Comparison of ENCODE assay signal across 1 cellular context in genomic region chr1:12276225-12276624, GRCh38.
TF ChIP-seq lines count a peak whose summit lies in the region.

No MANE protein-coding gene starts in this region.

TF ChIP-seq in liver, 16 proteins besides CTCF, POLR2A, EP300 and RAD21 (continued from another document):
- TF ChIP-seq HNF4A (conservative IDR thresholded peaks at IDR 0.05): no peak
- no peak for TF ChIP-seq JUND (IDR thresholded peaks at IDR 0.05)
- no peak for TF ChIP-seq SP1 (IDR thresholded peaks at IDR 0.05)
- TF ChIP-seq, protein P1, sequence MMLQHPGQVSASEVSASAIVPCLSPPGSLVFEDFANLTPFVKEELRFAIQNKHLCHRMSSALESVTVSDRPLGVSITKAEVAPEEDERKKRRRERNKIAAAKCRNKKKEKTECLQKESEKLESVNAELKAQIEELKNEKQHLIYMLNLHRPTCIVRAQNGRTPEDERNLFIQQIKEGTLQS (IDR thresholded peaks at IDR 0.05): no peak
- no peak for TF ChIP-seq NR2F2 (IDR thresholded peaks at IDR 0.05)
- no peak for TF ChIP-seq FOXA2 (IDR thresholded peaks at IDR 0.05)
- TF ChIP-seq HNF4G (IDR thresholded peaks at IDR 0.05): no peak
- no peak for TF ChIP-seq RXRA (IDR thresholded peaks at IDR 0.05)
- no peak for TF ChIP-seq FOXA1 (IDR thresholded peaks at IDR 0.05)
- no peak for TF ChIP-seq EGR1 (IDR thresholded peaks at IDR 0.05; ENCODE audit: low read depth in 2 of 2)
TF ChIP-seq in liver: peak in this region for 0.
